17 cellular contexts compared by ENCODE assay signal in genomic region chr6:6738108-6738507, GRCh38.
DNase-seq lines count a peak whose midpoint lies in the region; ATAC-seq and TF ChIP-seq lines count a peak whose summit lies in the region.
"Had no signal": no experiment of that assay in that cellular context is flagged by ENCODE, and none has a peak within 500 bp of the region (broad histone marks: within the 10 kb centered on the region; RNA-seq: fewer than 3 reads in every experiment).

No MANE protein-coding gene starts in this region.

- H3K27ac Mint-ChIP-seq in dendritic cell treated with granulocyte-macrophage colony-stimulating factor and Interleukin-4, amounts not matched to agents 40 ng/mL and 50 ng/mL, for 4 days = peak overlapping the region; percentile 40
- no peak overlapping the region for H3K27ac Mint-ChIP-seq in Calu3 (ENCODE audit: unreplicated experiment)
- H3K27ac Mint-ChIP-seq: CD4-positive, alpha-beta T cell; IgD-negative memory B cell had no signal

- H3K27ac ChIP-seq in heart left ventricle = peak overlapping the region; percentile 41 to 92 (median 82)
- peak overlapping the region; percentile 84 for H3K27ac ChIP-seq in right cardiac atrium (ENCODE audit: low read length)
- peak overlapping the region; percentile 79 to 91 (median 82) for H3K27ac ChIP-seq in gastrocnemius medialis
- H3K27ac ChIP-seq: 22Rv1, A549, C4-2B had no signal

- peaks cover 97% of the 10 kb centered on the region for H3K36me3 Mint-ChIP-seq in dendritic cell treated with granulocyte-macrophage colony-stimulating factor and Interleukin-4, amounts not matched to agents 40 ng/mL and 50 ng/mL, for 4 days (ENCODE audit: low read depth)
- no peaks in the 10 kb centered on the region for H3K36me3 Mint-ChIP-seq in Calu3 (ENCODE audit: insufficient read depth, unreplicated experiment)
- H3K36me3 Mint-ChIP-seq: IgD-negative memory B cell had no signal

- H3K27me3 ChIP-seq in heart left ventricle = no peaks in the 10 kb centered on the region
- H3K27me3 ChIP-seq in right cardiac atrium (ENCODE audit: control insufficient read depth, insufficient read depth) = no peaks in the 10 kb centered on the region
- H3K27me3 ChIP-seq in gastrocnemius medialis = no peaks in the 10 kb centered on the region

- 69 to 86% (median 76%) methylated on average over 2 of the region's 2 CpGs for WGBS in heart left ventricle, 4 donors
- 78% methylated on average over 2 of the region's 2 CpGs for WGBS in right cardiac atrium

- H3K9me3 ChIP-seq in heart left ventricle (no peaks in the 10 kb centered on the region), right cardiac atrium (ENCODE audit: control insufficient read depth, low read length) (no peaks in the 10 kb centered on the region), gastrocnemius medialis (no peaks in the 10 kb centered on the region)
- H3K9me3 ChIP-seq: A549 had no signal

- no TSS peak for BruUV-seq in Calu3 (replicated peaks; lab: Mats Ljungman, UMichigan)

- intact Hi-C loops in heart left ventricle (cut with DNase I) = loop anchor here in 2 of 10 donors (5.0 to 10.0 kb wide), 3 partner anchors 89 to 314 kb away; no protein-coding TSS in a partner anchor
- intact Hi-C loops in cardiac septum (cut with DNase I) = no loop called here
- intact Hi-C loops in right cardiac atrium (cut with DNase I) = no loop called here
- intact Hi-C loops in Right ventricle myocardium inferior (cut with DNase I) = loop anchor here (5.0 to 10.0 kb wide), 2 partner anchors 239 to 407 kb away; no protein-coding TSS in a partner anchor
- intact Hi-C loops in dendritic cell treated with granulocyte-macrophage colony-stimulating factor and Interleukin-4, amounts not matched to agents 40 ng/mL and 50 ng/mL, for 4 days (cut with micrococcal nuclease) = no loop called here
- intact Hi-C loops in gastrocnemius medialis (cut with DNase I; ENCODE audit: low total_unique reads) = no loop called here
- intact Hi-C loops in Calu3 (cut with micrococcal nuclease; ENCODE audit: unreplicated experiment) = no loop called here

- ATAC-seq in heart left ventricle = no peak
- no peak for ATAC-seq in right cardiac atrium
- no peak for ATAC-seq in Right ventricle myocardium inferior
- ATAC-seq in gastrocnemius medialis = no peak
- ATAC-seq: A549 had no signal

- in situ Hi-C loops in gastrocnemius medialis (cut with MboI; ENCODE audit: low sequenced_read_pairs in 4 of 4) = loop anchor here (10.0 to 25.0 kb wide), 3 partner anchors 157 to 199 kb away; no protein-coding TSS in a partner anchor

- H3K36me3 ChIP-seq in heart left ventricle (no peaks in the 10 kb centered on the region), gastrocnemius medialis (no peaks in the 10 kb centered on the region)

- TF ChIP-seq CTCF in heart left ventricle (IDR thresholded peaks at IDR 0.05) = no peak
- TF ChIP-seq CTCF in gastrocnemius medialis (IDR thresholded peaks at IDR 0.05 in 4 of 5, conservative IDR thresholded peaks at IDR 0.05 in 1 of 5) = no peak
- TF ChIP-seq CTCF in Calu3 (IDR thresholded peaks at IDR 0.05; ENCODE audit: unreplicated experiment) = no peak
- TF ChIP-seq CTCF in foreskin fibroblast (IDR thresholded peaks at IDR 0.05; ENCODE audit: low read depth, low read length) = no peak

- peaks cover 0 to 49% (median 5%) of the 10 kb centered on the region in 12 donors for H3K4me1 ChIP-seq in heart left ventricle
- peaks cover 4% of the 10 kb centered on the region for H3K4me1 ChIP-seq in right cardiac atrium (ENCODE audit: control insufficient read depth, insufficient read depth, low read length)
- peaks cover 20 to 32% of the 10 kb centered on the region in 2 donors for H3K4me1 ChIP-seq in gastrocnemius medialis
- H3K4me1 ChIP-seq: A549 had no signal

- no peaks in the 10 kb centered on the region for H3K27me3 Mint-ChIP-seq in dendritic cell treated with granulocyte-macrophage colony-stimulating factor and Interleukin-4, amounts not matched to agents 40 ng/mL and 50 ng/mL, for 4 days
- peaks cover 12% of the 10 kb centered on the region for H3K27me3 Mint-ChIP-seq in Calu3 (ENCODE audit: unreplicated experiment)

- DNase-seq in heart left ventricle (no peak), cardiac septum (ENCODE audit: low spot score) (no peak), right cardiac atrium (no peak), Right ventricle myocardium inferior (ENCODE audit: missing footprints) (no peak), gastrocnemius medialis (no peak), Calu3 (no peak), foreskin fibroblast (no peak)
- DNase-seq: AML-193; CD4-positive, alpha-beta T cell; DMS79 treated with DMSO at 0.1 percent for 48 hours; GF-D8; HCEC 1CT had no signal

- H3K9me3 Mint-ChIP-seq in dendritic cell treated with granulocyte-macrophage colony-stimulating factor and Interleukin-4, amounts not matched to agents 40 ng/mL and 50 ng/mL, for 4 days = no peaks in the 10 kb centered on the region
- H3K9me3 Mint-ChIP-seq in Calu3 (ENCODE audit: low read depth, unreplicated experiment) = no peaks in the 10 kb centered on the region
- H3K9me3 Mint-ChIP-seq: CD4-positive, alpha-beta T cell had no signal

- peaks cover 70% of the 10 kb centered on the region for H3K4me1 Mint-ChIP-seq in dendritic cell treated with granulocyte-macrophage colony-stimulating factor and Interleukin-4, amounts not matched to agents 40 ng/mL and 50 ng/mL, for 4 days (ENCODE audit: low read depth)
- peaks cover 9% of the 10 kb centered on the region for H3K4me1 Mint-ChIP-seq in Calu3 (ENCODE audit: low read depth, unreplicated experiment)

- peak overlapping the region in 9 of 12 donors; percentile 30 to 57 (median 45) for H3K4me3 ChIP-seq in heart left ventricle
- H3K4me3 ChIP-seq in right cardiac atrium (ENCODE audit: low read length) = no peak overlapping the region
- H3K4me3 ChIP-seq in gastrocnemius medialis = no peak overlapping the region
- no peak overlapping the region for H3K4me3 ChIP-seq in foreskin fibroblast (ENCODE audit: low read depth in 1 of 2, low read length in 2 of 2)
- H3K4me3 ChIP-seq: A549 had no signal

- H3K4me3 Mint-ChIP-seq in dendritic cell treated with granulocyte-macrophage colony-stimulating factor and Interleukin-4, amounts not matched to agents 40 ng/mL and 50 ng/mL, for 4 days = no peak overlapping the region
- H3K4me3 Mint-ChIP-seq in Calu3 (ENCODE audit: low read depth, unreplicated experiment) = no peak overlapping the region
- H3K4me3 Mint-ChIP-seq: CD4-positive, alpha-beta T cell had no signal

- CTCF ChIA-PET in Calu3 (lab: Charles Lee) = no interaction called here

- no peak for TF ChIP-seq POLR2A in heart left ventricle (IDR thresholded peaks at IDR 0.05)
- TF ChIP-seq POLR2A in gastrocnemius medialis (IDR thresholded peaks at IDR 0.05) = no peak

Comparison
In these comparisons a context has a peak if more than half of its experiments do, and no peak if none do; other contexts are left out.
1. H3K4me3 ChIP-seq: peak in heart left ventricle (9 of 12); none in right cardiac atrium (single experiment), gastrocnemius medialis (0 of 4) and foreskin fibroblast (0 of 2).
2. Peak in every context shown above with its lines, with median percentiles within 50 percentile points of each other: H3K27ac ChIP-seq.